ENCODE assay signal across 30 cellular contexts in genomic region chrX:149987613-149988012, GRCh38. TPM values are rescaled to one million over a fixed set of nuclear protein-coding genes. Genes with fewer than 3 reads are reported as not detected.
DNase-seq lines count a peak whose midpoint lies in the region; ATAC-seq, FAIRE-seq and TF ChIP-seq lines count a peak whose summit lies in the region.
"Had no signal": no experiment of that assay in that cellular context is flagged by ENCODE, and none has a peak within 500 bp of the region (broad histone marks: within the 10 kb centered on the region; RNA-seq: fewer than 3 reads in every experiment).

No MANE protein-coding gene starts in this region.

- ATAC-seq in GM18868 (IDR thresholded peaks at IDR 0.05; ENCODE audit: unreplicated experiment) = peak; percentile 60
- peak; percentile 62 for ATAC-seq in GM21447 (IDR thresholded peaks at IDR 0.05; ENCODE audit: unreplicated experiment)
- peak; percentile 69 for ATAC-seq in HG03097 (IDR thresholded peaks at IDR 0.05; ENCODE audit: low FRiP score, unreplicated experiment)
- ATAC-seq: HCT116 had no signal

- no peaks in the 10 kb centered on the region for H3K9me3 ChIP-seq in astrocyte (ENCODE audit: insufficient read depth, low read depth, low read length)
- H3K9me3 ChIP-seq: sigmoid colon, stomach had no signal

- no peaks in the 10 kb centered on the region for H3K79me2 ChIP-seq in astrocyte (ENCODE audit: insufficient read depth, low read length)

- no peak overlapping the region for H3K4me2 ChIP-seq in astrocyte (ENCODE audit: low read length)

- H3K4me3 Mint-ChIP-seq in astrocyte (ENCODE audit: unreplicated experiment) = no peak overlapping the region
- H3K4me3 Mint-ChIP-seq: activated naive CD4-positive, alpha-beta T cell treated with anti-CD3 and anti-CD28 coated beads, Interleukin-2, amount 50 U/mL, for 24 hours; activated T-cell treated with anti-CD3 and anti-CD28 coated beads, Interleukin-2, amount 50 U/mL, for 24 hours; CD4-positive, CD25-positive, alpha-beta regulatory T cell had no signal

- H3K9me3 Mint-ChIP-seq in astrocyte (ENCODE audit: unreplicated experiment) = no peaks in the 10 kb centered on the region
- H3K9me3 Mint-ChIP-seq: activated naive CD4-positive, alpha-beta T cell treated with anti-CD3 and anti-CD28 coated beads, Interleukin-2, amount 50 U/mL, for 24 hours; activated T-cell treated with anti-CD3 and anti-CD28 coated beads, Interleukin-2, amount 50 U/mL, for 24 hours had no signal

- no peak overlapping the region for H3K27ac ChIP-seq in astrocyte (ENCODE audit: low read depth, low read length)
- H3K27ac ChIP-seq: brain microvascular endothelial cell, sigmoid colon, stomach had no signal

- H3K27me3 Mint-ChIP-seq in astrocyte (ENCODE audit: low read depth, unreplicated experiment) = no peaks in the 10 kb centered on the region
- H3K27me3 Mint-ChIP-seq: activated naive CD4-positive, alpha-beta T cell treated with anti-CD3 and anti-CD28 coated beads, Interleukin-2, amount 50 U/mL, for 24 hours; CD4-positive, CD25-positive, alpha-beta regulatory T cell had no signal

- no peaks in the 10 kb centered on the region for H3K27me3 ChIP-seq in astrocyte (ENCODE audit: insufficient read depth, low read length)
- H3K27me3 ChIP-seq: brain microvascular endothelial cell, sigmoid colon, stomach had no signal

- no peak overlapping the region for H3K27ac Mint-ChIP-seq in astrocyte (ENCODE audit: unreplicated experiment)
- H3K27ac Mint-ChIP-seq: activated naive CD4-positive, alpha-beta T cell treated with anti-CD3 and anti-CD28 coated beads, Interleukin-2, amount 50 U/mL, for 24 hours; activated T-cell treated with anti-CD3 and anti-CD28 coated beads, Interleukin-2, amount 50 U/mL, for 24 hours; CD4-positive, CD25-positive, alpha-beta regulatory T cell had no signal

- DNase-seq in astrocyte (ENCODE audit: low read depth) = no peak
- DNase-seq in GM13977 (ENCODE audit: low spot score) = no peak
- DNase-seq in activated CD4-positive, alpha-beta T cell treated with anti-CD3 and anti-CD28 coated beads, Interleukin-2, amount 50 U/mL, for 1 hour = no peak
- DNase-seq in cerebellar cortex (ENCODE audit: low spot score) = no peak
- no peak for DNase-seq in NCI-H2107 (lab: John Stamatoyannopoulos, UW)
- DNase-seq: activated T-cell treated with anti-CD3 and anti-CD28 coated beads, Interleukin-2, amount 50 U/mL, for 24 hours; brain microvascular endothelial cell; CD4-positive, CD25-positive, alpha-beta regulatory T cell; DMS79 treated with DMSO at 0.1 percent for 48 hours; foreskin fibroblast; hippocampal formation; Kasumi-1; mammary epithelial cell; NCI-H69; OCI-M1; SIG-M5; sigmoid colon; stimulated activated CD4-positive, alpha-beta T cell treated with anti-CD3 and anti-CD28 coated beads, Interleukin-2, amount 100 ng/mL, for 24 hours; stomach; T-helper 1 cell had no signal

- no peaks in the 10 kb centered on the region for H3K4me1 Mint-ChIP-seq in astrocyte (ENCODE audit: low read depth, unreplicated experiment)
- H3K4me1 Mint-ChIP-seq: activated naive CD4-positive, alpha-beta T cell treated with anti-CD3 and anti-CD28 coated beads, Interleukin-2, amount 50 U/mL, for 24 hours; CD4-positive, CD25-positive, alpha-beta regulatory T cell had no signal

- no peaks in the 10 kb centered on the region for H3K36me3 ChIP-seq in astrocyte (ENCODE audit: insufficient read depth, low read length)
- H3K36me3 ChIP-seq: brain microvascular endothelial cell, sigmoid colon, stomach had no signal

- no peak for TF ChIP-seq CTCF in astrocyte (IDR thresholded peaks at IDR 0.05; ENCODE audit: insufficient read depth, low read depth, low read length)
- TF ChIP-seq CTCF in GM13977 (IDR thresholded peaks at IDR 0.05; ENCODE audit: extremely low read depth, insufficient read depth, missing control alignments) = no peak

- in situ Hi-C loops in GM13977 (cut with MboI; ENCODE audit: low pct_unique_long_range_greater_than_20kb, low sequenced_read_pairs, unreplicated experiment) = no loop called here

- no peak overlapping the region for H3K9ac ChIP-seq in astrocyte (ENCODE audit: low read length)

- FAIRE-seq in astrocyte (lab: Jason Lieb, UNC) = peak; percentile 88
- FAIRE-seq: HTR-8/SVneo had no signal

- H2AFZ ChIP-seq in astrocyte (ENCODE audit: low read depth, low read length) = no peak overlapping the region

- H3K4me3 ChIP-seq in astrocyte (ENCODE audit: insufficient read depth, low read depth, low read length) = no peak overlapping the region
- H3K4me3 ChIP-seq: sigmoid colon, stomach had no signal

- H3K4me1 ChIP-seq in astrocyte (ENCODE audit: insufficient read depth, low read length) = no peaks in the 10 kb centered on the region
- H3K4me1 ChIP-seq: stomach had no signal

- H3K36me3 Mint-ChIP-seq in astrocyte (ENCODE audit: low read depth, unreplicated experiment) = no peaks in the 10 kb centered on the region
- H3K36me3 Mint-ChIP-seq: activated naive CD4-positive, alpha-beta T cell treated with anti-CD3 and anti-CD28 coated beads, Interleukin-2, amount 50 U/mL, for 24 hours; CD4-positive, CD25-positive, alpha-beta regulatory T cell had no signal

- H4K20me1 ChIP-seq in astrocyte (ENCODE audit: insufficient read depth, low read length) = no peaks in the 10 kb centered on the region

RNA-seq across cellular contexts. Expression of gene EOLA2, which starts 49.3 kb away (rescaled TPM):
- 36.4 and 42.4 TPM in 2 replicates for total RNA-seq in astrocyte

RNA-seq across cellular contexts. Expression of gene HSFX4, which starts 58.2 kb away (rescaled TPM):
- total RNA-seq in astrocyte = not detected in 2 replicates
- total RNA-seq: CD4-positive, CD25-positive, alpha-beta regulatory T cell; dermis microvascular lymphatic vessel endothelial cell; kidney epithelial cell; mammary epithelial cell; osteocyte; sigmoid colon; stomach; ureter had no signal
